ENCODE assay signal across 15 cellular contexts in genomic region chr9:136268776-136269175, GRCh38. TPM values are rescaled to one million over a fixed set of nuclear protein-coding genes. Genes with fewer than 3 reads are reported as not detected.
DNase-seq lines count a peak whose midpoint lies in the region; ATAC-seq and TF ChIP-seq lines count a peak whose summit lies in the region.
"Had no signal": no experiment of that assay in that cellular context is flagged by ENCODE, and none has a peak within 500 bp of the region (broad histone marks: within the 10 kb centered on the region; RNA-seq: fewer than 3 reads in every experiment).

No MANE protein-coding gene starts in this region.

- H3K27ac ChIP-seq in cardiac muscle cell (peak overlapping the region; percentile 83), right atrium auricular region (no peak overlapping the region), WERI-Rb-1 (peak overlapping the region; percentile 76)

- H3K4me3 ChIP-seq in cardiac muscle cell (no peak overlapping the region), right atrium auricular region (no peak overlapping the region), WERI-Rb-1 (ENCODE audit: low read depth, low read length) (no peak overlapping the region)

- H3K9me3 ChIP-seq in cardiac muscle cell (ENCODE audit: low read depth) (no peaks in the 10 kb centered on the region), right atrium auricular region (no peaks in the 10 kb centered on the region), WERI-Rb-1 (ENCODE audit: severe bottlenecking) (no peaks in the 10 kb centered on the region)

- DNase-seq in cardiac muscle cell (ENCODE audit: low read depth in 1 of 2, low spot score in 1 of 2) (peak in 1 of 2 donors; percentile 36), right atrium auricular region (ENCODE audit: low spot score) (no peak), WERI-Rb-1 (peak; percentile 46), left kidney (ENCODE audit: low read depth, low spot score) (peak; percentile 82), glomerular visceral epithelial cell (ENCODE audit: extremely low spot score) (no peak), NCI-H187 (lab: John Stamatoyannopoulos, UW) (no peak)
- DNase-seq: NCI-H187 treated with DMSO at 0.1 percent for 48 hours, NCI-H510A, NCI-H774, Right ventricle myocardium superior had no signal

- H3K36me3 ChIP-seq in cardiac muscle cell (no peaks in the 10 kb centered on the region), right atrium auricular region (no peaks in the 10 kb centered on the region), WERI-Rb-1 (no peaks in the 10 kb centered on the region)

- H3K4me1 ChIP-seq in cardiac muscle cell (ENCODE audit: low read depth) (peaks cover 17% of the 10 kb centered on the region), right atrium auricular region (peaks cover 0 to 7% of the 10 kb centered on the region in 2 donors)

- no peak for ATAC-seq in GM18868 (IDR thresholded peaks at IDR 0.05; ENCODE audit: unreplicated experiment)

- H3K27me3 ChIP-seq in cardiac muscle cell = no peaks in the 10 kb centered on the region
- H3K27me3 ChIP-seq in right atrium auricular region = no peaks in the 10 kb centered on the region
- H3K27me3 ChIP-seq in WERI-Rb-1 (ENCODE audit: insufficient read depth, low read depth, severe bottlenecking) = no peaks in the 10 kb centered on the region

- no peak for TF ChIP-seq CTCF in cardiac muscle cell (IDR thresholded peaks at IDR 0.05; ENCODE audit: low read depth, low read length)
- no peak for TF ChIP-seq CTCF in right atrium auricular region (IDR thresholded peaks at IDR 0.05)
- no peak for TF ChIP-seq CTCF in WERI-Rb-1 (IDR thresholded peaks at IDR 0.05; ENCODE audit: low read depth, low read length)

RNA-seq across cellular contexts. Expression of gene QSOX2, which starts 23.2 kb away (rescaled TPM):
- 10.5 and 11.5 TPM in 2 replicates for total RNA-seq in cardiac muscle cell
- 1.7 TPM in 2 replicates for polyA plus RNA-seq in cardiac muscle cell
- 1 to 10 TPM; 3.2 to 6.3 TPM for total RNA-seq in right atrium auricular region

RNA-seq across cellular contexts. Expression of gene CCDC187, which starts 35.1 kb away (rescaled TPM):
- total RNA-seq in cardiac muscle cell (0.56 and 1.3 TPM in 2 replicates), right atrium auricular region (not detected)
- polyA plus RNA-seq in cardiac muscle cell = 0.13 and 0.16 TPM in 2 replicates
- total RNA-seq: A673, H1, M059J, OCI-LY7, Right ventricle myocardium superior had no signal

RNA-seq across cellular contexts. Expression of gene GPSM1, which starts 58.6 kb away (rescaled TPM):
- total RNA-seq in cardiac muscle cell = 88.3 and 116 TPM in 2 replicates
- 52.2 and 58.5 TPM in 2 replicates for polyA plus RNA-seq in cardiac muscle cell
- total RNA-seq in right atrium auricular region = 10 to 100 TPM; 39.4 to 44.5 TPM
- total RNA-seq: OCI-LY7 had no signal

Comparison
In these comparisons a context has a peak if more than half of its experiments do, and no peak if none do; other contexts are left out.
1. H3K27ac ChIP-seq: peak in cardiac muscle cell (single experiment) and WERI-Rb-1 (single experiment); none in right atrium auricular region (0 of 2).
2. DNase-seq: peak in WERI-Rb-1 (single experiment) and left kidney (single experiment); none in right atrium auricular region (single experiment), glomerular visceral epithelial cell (single experiment) and NCI-H187 (0 of 2).